ENCODE assay signal across 1 cellular context in the genomic region with DNA sequence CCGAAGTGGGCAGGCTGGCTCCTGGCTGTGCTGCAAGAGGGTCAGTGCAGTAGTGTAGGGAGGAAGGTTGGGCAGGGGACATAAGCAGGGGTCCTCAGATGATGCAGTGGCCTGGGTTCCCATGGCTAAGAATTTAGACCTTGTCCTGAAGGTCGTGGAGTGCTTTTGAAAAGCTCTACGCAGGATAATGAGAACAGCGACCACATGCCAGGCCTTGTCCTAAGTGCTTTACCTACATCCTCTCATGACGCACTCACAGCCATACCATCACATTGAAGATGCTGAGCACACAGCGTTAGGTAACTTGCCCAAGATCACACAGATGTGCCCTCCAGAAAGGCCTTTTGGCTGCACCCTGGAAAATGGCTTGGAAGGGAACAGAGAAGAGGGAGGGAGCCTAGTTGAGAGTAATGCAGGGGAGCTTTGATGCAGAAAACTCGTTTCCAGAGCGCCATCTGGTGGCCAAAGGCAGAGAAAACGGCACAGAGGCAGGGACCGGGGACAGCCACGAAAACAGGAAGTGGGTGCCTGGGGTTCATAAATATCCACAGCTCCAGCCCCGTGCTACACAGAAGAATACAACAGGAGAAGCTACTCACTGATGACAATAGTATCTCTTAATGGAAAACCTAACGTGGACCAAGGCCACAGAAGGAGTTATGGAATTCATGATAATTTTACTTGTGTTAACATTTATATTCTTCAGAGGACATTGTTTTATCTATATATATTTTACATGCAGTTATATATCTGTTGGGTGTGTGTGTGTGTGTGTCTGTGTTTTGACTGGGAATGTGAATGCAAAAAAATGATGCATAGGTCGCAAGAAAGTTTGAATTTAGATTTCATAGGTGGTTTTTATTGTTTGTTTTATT.
TF ChIP-seq lines count a peak whose summit lies in the region.

No MANE protein-coding gene starts in this region.

TF ChIP-seq in H1, 55 proteins besides CTCF, POLR2A, EP300 and RAD21:
- TF ChIP-seq BRCA1 (IDR thresholded peaks at IDR 0.05; ENCODE audit: low read depth, low read length) (no peak), SRF (IDR thresholded peaks at IDR 0.05; ENCODE audit: low read depth, low read length) (no peak), TEAD4 (IDR thresholded peaks at IDR 0.05; ENCODE audit: low read depth, low read length) (no peak), HDAC2 (IDR thresholded peaks at IDR 0.05; ENCODE audit: borderline replicate concordance in 1 of 2, low read depth in 2 of 2, low read length in 2 of 2) (no peak), POLR2AphosphoS5 (IDR thresholded peaks at IDR 0.05; ENCODE audit: low read depth, low read length) (no peak), FOSL1 (IDR thresholded peaks at IDR 0.05; ENCODE audit: insufficient read depth, low read depth, low read length) (no peak), MAFK (IDR thresholded peaks at IDR 0.05; ENCODE audit: low read depth, low read length) (no peak)
TF ChIP-seq in H1: peak in this region for 0.
